ENCODE assay signal across 17 cellular contexts in the genomic region with DNA sequence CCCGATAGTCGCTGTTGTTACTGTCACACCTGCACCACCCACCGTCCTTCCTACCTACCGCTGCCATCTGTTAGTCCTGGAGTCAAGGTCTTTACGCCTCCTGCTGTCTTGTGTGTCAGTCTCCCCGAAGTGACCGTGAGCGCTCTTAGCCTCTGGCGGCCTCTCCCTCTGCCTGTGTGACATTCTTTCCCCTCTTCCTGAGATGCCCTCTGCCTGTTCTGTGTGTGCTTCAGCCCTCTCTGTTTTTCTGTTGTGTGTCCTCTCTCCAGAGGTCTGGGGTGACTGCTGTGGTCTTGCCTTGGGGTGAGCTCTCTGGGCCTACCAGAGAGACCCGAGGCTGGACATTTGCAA. TPM values are rescaled to one million over a fixed set of nuclear protein-coding genes. Genes with fewer than 3 reads are reported as not detected.
A peak's percentile ranks its signal among the peaks of the same experiment; 100 is the strongest.
DNase-seq lines count a peak whose midpoint lies in the region; ATAC-seq and TF ChIP-seq lines count a peak whose summit lies in the region.
"Had no signal": no experiment of that assay in that cellular context is flagged by ENCODE, and none has a peak within 500 bp of the region (broad histone marks: within the 10 kb centered on the region; RNA-seq: fewer than 3 reads in every experiment).

No MANE protein-coding gene starts in this region.

- H3K9me3 ChIP-seq in WERI-Rb-1 (ENCODE audit: severe bottlenecking) = no peaks in the 10 kb centered on the region
- no peaks in the 10 kb centered on the region for H3K9me3 ChIP-seq in thoracic aorta
- no peaks in the 10 kb centered on the region for H3K9me3 ChIP-seq in vagina
- H3K9me3 ChIP-seq: HAP-1, SJCRH30 had no signal

- H3K36me3 ChIP-seq in WERI-Rb-1 = peaks cover 80% of the 10 kb centered on the region
- peaks cover 73% of the 10 kb centered on the region for H3K36me3 ChIP-seq in thoracic aorta
- peaks cover 4 to 61% of the 10 kb centered on the region in 2 donors for H3K36me3 ChIP-seq in vagina

- H3K27me3 Mint-ChIP-seq in activated T-cell treated with anti-CD3 and anti-CD28 coated beads, Interleukin-2, amount 50 U/mL, for 24 hours = no peaks in the 10 kb centered on the region
- H3K27me3 Mint-ChIP-seq in glutamatergic neuron (ENCODE audit: unreplicated experiment) = peaks cover 7% of the 10 kb centered on the region

- H3K4me3 ChIP-seq in WERI-Rb-1 (ENCODE audit: low read depth, low read length) (no peak overlapping the region), thoracic aorta (no peak overlapping the region), vagina (no peak overlapping the region)
- H3K4me3 ChIP-seq: HAP-1, SJCRH30 had no signal

- H3K4me1 ChIP-seq in thoracic aorta (ENCODE audit: control insufficient read depth in 1 of 2, low read depth in 2 of 2) = peaks cover 25 to 53% of the 10 kb centered on the region in 2 donors
- H3K4me1 ChIP-seq in vagina = peaks cover 16% of the 10 kb centered on the region
- H3K4me1 ChIP-seq: HAP-1 had no signal

- H3K4me3 Mint-ChIP-seq in activated T-cell treated with anti-CD3 and anti-CD28 coated beads, Interleukin-2, amount 50 U/mL, for 24 hours = no peak overlapping the region
- H3K4me3 Mint-ChIP-seq in glutamatergic neuron (ENCODE audit: unreplicated experiment) = no peak overlapping the region

- H3K27ac ChIP-seq in WERI-Rb-1 (0 out of 2 replicates have a peak overlapping the region, but pooled peaks have one; percentile 0), thoracic aorta (peak overlapping the region; percentile 79 to 85), vagina (no peak overlapping the region)
- H3K27ac ChIP-seq: SJCRH30 had no signal

- ATAC-seq in thoracic aorta (ENCODE audit: insufficient number of reproducible peaks, low FRiP score, low read depth) = no peak

- peaks cover 66% of the 10 kb centered on the region for H3K36me3 Mint-ChIP-seq in activated T-cell treated with anti-CD3 and anti-CD28 coated beads, Interleukin-2, amount 50 U/mL, for 24 hours (ENCODE audit: low read depth)
- H3K36me3 Mint-ChIP-seq in glutamatergic neuron (ENCODE audit: unreplicated experiment) = no peaks in the 10 kb centered on the region

- peak; percentile 17 for DNase-seq in activated T-cell treated with anti-CD3 and anti-CD28 coated beads, Interleukin-2, amount 50 U/mL, for 24 hours
- no peak for DNase-seq in activated T-cell treated with anti-CD3 and anti-CD28 coated beads, Interleukin-2, amount 50 U/mL, for 48 hours
- DNase-seq in WERI-Rb-1 = peak; percentile 20
- peak; percentile 7 for DNase-seq in iPS-NIHi7 (ENCODE audit: extremely low spot score)
- no peak for DNase-seq in thoracic aorta (ENCODE audit: low spot score)
- no peak for DNase-seq in glutamatergic neuron
- DNase-seq in SHP77 (lab: John Stamatoyannopoulos, UW) = no peak
- no peak for DNase-seq in vagina (ENCODE audit: extremely low spot score in 2 of 2)
- DNase-seq: C1 segment of cervical spinal cord, DMS 273 treated with DMSO at 0.1 percent for 48 hours, Karpas-422, NCI-H1105 treated with DMSO at 0.1 percent for 48 hours, NCI-H187, NCI-H2171 treated with DMSO at 0.1 percent for 48 hours, NCI-H510A, SJCRH30 had no signal

- no peak for TF ChIP-seq POLR2A in vagina (IDR thresholded peaks at IDR 0.05)

- intact Hi-C loops in vagina (cut with DNase I) = no loop called here

- no peaks in the 10 kb centered on the region for H3K27me3 ChIP-seq in WERI-Rb-1 (ENCODE audit: insufficient read depth, low read depth, severe bottlenecking)
- no peaks in the 10 kb centered on the region for H3K27me3 ChIP-seq in thoracic aorta (replicated peaks; ENCODE audit: insufficient read depth)
- no peaks in the 10 kb centered on the region for H3K27me3 ChIP-seq in vagina
- H3K27me3 ChIP-seq: SJCRH30 had no signal

- TF ChIP-seq CTCF in WERI-Rb-1 (IDR thresholded peaks at IDR 0.05; ENCODE audit: low read depth, low read length) (no peak), thoracic aorta (IDR thresholded peaks at IDR 0.05) (no peak), glutamatergic neuron (IDR thresholded peaks at IDR 0.05; ENCODE audit: partially characterized antibody, unreplicated experiment) (no peak), vagina (IDR thresholded peaks at IDR 0.05) (no peak)

- H3K9me3 Mint-ChIP-seq in activated T-cell treated with anti-CD3 and anti-CD28 coated beads, Interleukin-2, amount 50 U/mL, for 24 hours = no peaks in the 10 kb centered on the region
- peaks cover 4% of the 10 kb centered on the region for H3K9me3 Mint-ChIP-seq in glutamatergic neuron (ENCODE audit: unreplicated experiment)

- H3K4me1 Mint-ChIP-seq in activated T-cell treated with anti-CD3 and anti-CD28 coated beads, Interleukin-2, amount 50 U/mL, for 24 hours (ENCODE audit: low read depth) = no peaks in the 10 kb centered on the region
- peaks cover 26% of the 10 kb centered on the region for H3K4me1 Mint-ChIP-seq in glutamatergic neuron (ENCODE audit: low read depth, unreplicated experiment)

- no peak overlapping the region for H3K27ac Mint-ChIP-seq in activated T-cell treated with anti-CD3 and anti-CD28 coated beads, Interleukin-2, amount 50 U/mL, for 24 hours
- no peak overlapping the region for H3K27ac Mint-ChIP-seq in glutamatergic neuron (ENCODE audit: unreplicated experiment)

RNA-seq across cellular contexts. Expression of gene TCP11, which starts 54.9 kb away (rescaled TPM):
- total RNA-seq in thoracic aorta (not detected), glutamatergic neuron (ENCODE audit: unreplicated experiment) (not detected), vagina (not detected)
- total RNA-seq: SJCRH30 had no signal

Comparison
In these comparisons a context has a peak if more than half of its experiments do, and no peak if none do; other contexts are left out.
1. DNase-seq: peak in activated T-cell treated with anti-CD3 and anti-CD28 coated beads, Interleukin-2, amount 50 U/mL, for 24 hours (single experiment), WERI-Rb-1 (single experiment) and iPS-NIHi7 (single experiment); none in activated T-cell treated with anti-CD3 and anti-CD28 coated beads, Interleukin-2, amount 50 U/mL, for 48 hours (0 of 2), thoracic aorta (single experiment), glutamatergic neuron (single experiment), SHP77 (0 of 2) and vagina (0 of 2).